8 cellular contexts compared by ENCODE assay signal in genomic region chr22:23591203-23591791, GRCh38. TPM values are rescaled to one million over a fixed set of nuclear protein-coding genes. Genes with fewer than 3 reads are reported as not detected.
DNase-seq lines count a peak whose midpoint lies in the region; ATAC-seq, FAIRE-seq and TF ChIP-seq lines count a peak whose summit lies in the region.

No MANE protein-coding gene starts in this region.

- H3K27me3 Mint-ChIP-seq in nephron (ENCODE audit: low read depth), result peaks cover 12% of the 10 kb centered on the region

- ATAC-seq in A549 (peak; percentile 87 to 98), HG03097 (IDR thresholded peaks at IDR 0.05; ENCODE audit: low FRiP score, unreplicated experiment) (no peak)

- peak; percentile 69 for TF ChIP-seq CTCF in A549 (IDR thresholded peaks at IDR 0.05)
- TF ChIP-seq CTCF in esophagus muscularis mucosa (IDR thresholded peaks at IDR 0.05), result peak; percentile 60 to 76 (median 69)
- TF ChIP-seq CTCF in nephron (IDR thresholded peaks at IDR 0.05; ENCODE audit: unreplicated experiment in 3 of 3), result peak; percentile 90 to 93 (median 92)

- POLR2A ChIA-PET in A549 (lab: Yijun Ruan, JAX), result no interaction called here

- DNase-seq in A549 (ENCODE audit: low read depth in 1 of 2, low spot score in 1 of 2) (peak; percentile 38 to 62), GM18507 (ENCODE audit: extremely low spot score, insufficient read length, low read depth) (peak; percentile 39), NOMO-1 (lab: John Stamatoyannopoulos, UW; ENCODE audit: unreplicated experiment in 2 of 2) (peak; percentile 14 to 22), esophagus muscularis mucosa (ENCODE audit: extremely low spot score) (no peak)
- DNase-seq in activated CD8-positive, alpha-beta memory T cell treated with anti-CD3 and anti-CD28 coated beads, Interleukin-2, amount 50 U/mL, for 48 hours, result peak; percentile 87
- peak; percentile 37 for DNase-seq in stimulated activated naive CD4-positive, alpha-beta T cell treated with Interleukin-2 at 50 U/mL for 16 hours (lab: John Stamatoyannopoulos, UW)

- FAIRE-seq in A549 (lab: Jason Lieb, UNC), result no peak
- FAIRE-seq in GM18507 (lab: Jason Lieb, UNC), result peak; percentile 76

- WGBS in A549 (ENCODE audit: missing lambda C conversion rate), result 43% methylated on average over 11 of the region's 11 CpGs
- WGBS in esophagus muscularis mucosa, result 56% methylated on average over 11 of the region's 11 CpGs

- peak overlapping the region; percentile 19 to 47 (median 35) for H3K27ac Mint-ChIP-seq in nephron

- TF ChIP-seq RAD21 in A549 (conservative IDR thresholded peaks at IDR 0.05 in 1 of 2, IDR thresholded peaks at IDR 0.05 in 1 of 2), result peak; percentile 74 to 88

- CTCF ChIA-PET in A549 (lab: Yijun Ruan, JAX), result interaction anchor here (0.6 to 1.8 kb wide), 22 partner anchors 9 to 277 kb away, joined by 3 to 11 read pairs (median 4); partner anchors contain the start of gene IGLL1

- H3K9me3 ChIP-seq in A549 (no peaks in the 10 kb centered on the region), esophagus muscularis mucosa (peaks cover 0 to 3% (median 0%) of the 10 kb centered on the region in 4 donors)

- no peak overlapping the region for H3K4me3 Mint-ChIP-seq in nephron

- H3K4me1 ChIP-seq in A549, result no peaks in the 10 kb centered on the region
- no peaks in the 10 kb centered on the region for H3K4me1 ChIP-seq in esophagus muscularis mucosa

- no peak for TF ChIP-seq EP300 in A549 (IDR thresholded peaks at IDR 0.05)
- no peak for TF ChIP-seq EP300 in esophagus muscularis mucosa (IDR thresholded peaks at IDR 0.05)

- H3K4me3 ChIP-seq in A549 (no peak overlapping the region), esophagus muscularis mucosa (no peak overlapping the region)

- intact Hi-C loops in esophagus muscularis mucosa (cut with DNase I), result loop anchor here (5.0 kb wide), 1 partner anchor 189 kb away; no protein-coding TSS in a partner anchor

- TF ChIP-seq POLR2A in A549 (IDR thresholded peaks at IDR 0.05; ENCODE audit: low read length) (no peak), esophagus muscularis mucosa (IDR thresholded peaks at IDR 0.05; ENCODE audit: low read depth) (no peak)

- H3K27ac ChIP-seq in A549 (no peak overlapping the region), esophagus muscularis mucosa (replicated peaks in 1 of 4) (no peak overlapping the region)

- H3K4me1 Mint-ChIP-seq in nephron, result peaks cover 7% of the 10 kb centered on the region

- no peaks in the 10 kb centered on the region for H3K36me3 Mint-ChIP-seq in nephron (ENCODE audit: low read depth)

- H3K4me2 ChIP-seq in A549, result no peak overlapping the region

- no peaks in the 10 kb centered on the region for H3K27me3 ChIP-seq in esophagus muscularis mucosa

- no peaks in the 10 kb centered on the region for H3K36me3 ChIP-seq in esophagus muscularis mucosa

- H3K9me3 Mint-ChIP-seq in nephron, result peaks cover 3% of the 10 kb centered on the region

TF ChIP-seq in A549, 52 proteins besides CTCF, POLR2A, EP300 and RAD21:
- TF ChIP-seq SMC3 (IDR thresholded peaks at IDR 0.05) (peak; percentile 72), ESRRA (IDR thresholded peaks at IDR 0.05; ENCODE audit: borderline replicate concordance, low read length) (no peak), ELK1 (IDR thresholded peaks at IDR 0.05; ENCODE audit: low read depth, low read length) (no peak), TP53 (CRISPR knock-in tag; IDR thresholded peaks at IDR 0.05) (no peak), FOSL2 (IDR thresholded peaks at IDR 0.05) (no peak), FOSL2 (CRISPR knock-in tag; IDR thresholded peaks at IDR 0.05) (no peak), EHF (CRISPR knock-in tag; IDR thresholded peaks at IDR 0.05) (no peak), HES2 (IDR thresholded peaks at IDR 0.05) (no peak), CEBPB (IDR thresholded peaks at IDR 0.05) (peak in 1 of 2 experiments; percentile 24; a peak in 2 of 4 replicates), BHLHE40 (IDR thresholded peaks at IDR 0.05; ENCODE audit: low read depth, low read length) (no peak), ZFP36 (IDR thresholded peaks at IDR 0.05; ENCODE audit: borderline replicate concordance, partially characterized antibody) (no peak)

RNA-seq across cellular contexts. Expression of gene IGLL1, which starts 11.2 kb away (rescaled TPM):
- not detected in 2 replicates for polyA plus RNA-seq in A549 (2011; rRNA removed)
- polyA plus RNA-seq in A549 (2012; cell fraction: cytosol; rRNA removed), result not detected in 2 replicates
- not detected in 2 replicates for polyA plus RNA-seq in A549 (2012; cell fraction: nucleus; rRNA removed)
- polyA plus RNA-seq in A549 (2017; fragmentation: RNase III; extraction: RNeasy Plus Mini Kit Qiagen cat#74134 plus additional on column Dnase treatment), result not detected in 3 replicates
- polyA minus RNA-seq in A549 (2011; rRNA and poly(A)+ RNA removed), result not detected in 2 replicates
- not detected for total RNA-seq in esophagus muscularis mucosa

RNA-seq across cellular contexts. Expression of gene DRICH1, which starts 40.8 kb away (rescaled TPM):
- polyA plus RNA-seq in A549 (2011; rRNA removed) (0.70 and 0.85 TPM in 2 replicates), A549 (2017; fragmentation: RNase III; extraction: RNeasy Plus Mini Kit Qiagen cat#74134 plus additional on column Dnase treatment) (0.26 to 0.58 TPM (median 0.28 TPM) in 3 replicates)
- polyA plus RNA-seq in A549 (2012; cell fraction: cytosol; rRNA removed), result 0.21 and 0.25 TPM in 2 replicates
- polyA plus RNA-seq in A549 (2012; cell fraction: nucleus; rRNA removed), result 0.78 and 0.84 TPM in 2 replicates
- polyA minus RNA-seq in A549 (2011; rRNA and poly(A)+ RNA removed), result 0.33 and 0.44 TPM in 2 replicates
- total RNA-seq in esophagus muscularis mucosa, result under 1 TPM in 1 of 4 donors, not detected in 3; 0.33 TPM
